23 cellular contexts compared by ENCODE assay signal in the genomic region with DNA sequence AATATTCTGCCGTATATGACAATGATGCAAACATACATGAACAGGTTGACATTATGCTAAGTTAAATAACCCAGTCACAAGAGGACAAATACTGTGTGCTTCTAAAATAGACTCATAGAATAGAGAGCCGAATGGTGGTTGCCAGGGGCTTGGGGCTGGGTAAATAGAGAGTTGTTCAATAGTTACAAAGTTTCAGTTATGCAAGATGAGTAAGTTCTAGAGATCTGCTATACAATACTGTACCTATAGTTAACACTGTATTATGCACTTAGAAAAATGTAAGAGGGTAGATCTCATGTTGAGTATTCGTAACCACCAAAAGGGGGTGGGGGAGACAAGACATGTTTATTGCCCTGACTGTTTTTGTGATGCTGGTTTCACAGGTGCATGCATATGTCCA.
DNase-seq lines count a peak whose midpoint lies in the region; ATAC-seq lines count a peak whose summit lies in the region.
"Had no signal": no experiment of that assay in that cellular context is flagged by ENCODE, and none has a peak within 500 bp of the region (broad histone marks: within the 10 kb centered on the region; RNA-seq: fewer than 3 reads in every experiment).

No MANE protein-coding gene starts in this region.

- no peak overlapping the region for H3K9ac ChIP-seq in GM23248
- H3K9ac ChIP-seq: SK-N-SH had no signal

- no peaks in the 10 kb centered on the region for H3K9me3 ChIP-seq in GM23248 (ENCODE audit: low read depth)

- H3K79me2 ChIP-seq in GM23248 (ENCODE audit: insufficient read depth), result no peaks in the 10 kb centered on the region

- no peak overlapping the region for H2AFZ ChIP-seq in GM23248
- H2AFZ ChIP-seq: GM23338 had no signal

- no peak overlapping the region for H3K4me2 ChIP-seq in GM23248 (ENCODE audit: unreplicated experiment)
- H3K4me2 ChIP-seq: GM23338, SK-N-SH had no signal

- H3K27ac Mint-ChIP-seq in stimulated activated naive CD8-positive, alpha-beta T cell treated with anti-CD3 and anti-CD28 coated beads, Interleukin-15, amount 100 ng/mL, for 72 hours, result no peak overlapping the region
- H3K27ac Mint-ChIP-seq: GM23338, H9, T-helper 17 cell had no signal

- H3K36me3 ChIP-seq in GM23248 (ENCODE audit: low read depth), result no peaks in the 10 kb centered on the region

- H3K27me3 Mint-ChIP-seq in stimulated activated naive CD8-positive, alpha-beta T cell treated with anti-CD3 and anti-CD28 coated beads, Interleukin-15, amount 100 ng/mL, for 72 hours, result no peaks in the 10 kb centered on the region
- H3K27me3 Mint-ChIP-seq: T-helper 17 cell had no signal

- ATAC-seq in stimulated activated naive CD8-positive, alpha-beta T cell treated with anti-CD3 and anti-CD28 coated beads, Interleukin-15, amount 100 ng/mL, for 72 hours, result peak; percentile 39
- ATAC-seq in stimulated activated naive CD8-positive, alpha-beta T cell treated with anti-CD3 and anti-CD28 coated beads, Interleukin-15, Interleukin-2, amounts not matched to agents 100 U/mL and 50 U/mL, for 24 hours, result no peak
- ATAC-seq in HG02870 (IDR thresholded peaks at IDR 0.05; ENCODE audit: unreplicated experiment) (peak; percentile 77), HG03354 (IDR thresholded peaks at IDR 0.05; ENCODE audit: poor library complexity, severe bottlenecking, unreplicated experiment) (peak; percentile 66), GM18517 (IDR thresholded peaks at IDR 0.05; ENCODE audit: unreplicated experiment) (no peak)
- ATAC-seq: GM23338, K562, PC-3, T-helper 17 cell had no signal

- peaks cover 6% of the 10 kb centered on the region; the same call in 1 of the 2 replicates for H3F3A ChIP-seq in GM23248 (ENCODE audit: insufficient read depth)

- H3K4me1 Mint-ChIP-seq in stimulated activated naive CD8-positive, alpha-beta T cell treated with anti-CD3 and anti-CD28 coated beads, Interleukin-15, amount 100 ng/mL, for 72 hours, result no peaks in the 10 kb centered on the region
- H3K4me1 Mint-ChIP-seq: T-helper 17 cell had no signal

- peaks cover 7% of the 10 kb centered on the region; the same call in 1 of the 2 replicates for H3K4me1 ChIP-seq in GM23248 (ENCODE audit: insufficient read depth)

- in situ Hi-C loops in GM23248 (cut with MboI), result no loop called here

- H4K20me1 ChIP-seq in GM23248 (ENCODE audit: insufficient read depth), result no peaks in the 10 kb centered on the region

- no peak overlapping the region for H3K27ac ChIP-seq in GM23248

- no peaks in the 10 kb centered on the region for H3K27me3 ChIP-seq in GM23248 (replicated peaks; ENCODE audit: insufficient read depth)

- DNase-seq in stimulated activated naive CD8-positive, alpha-beta T cell treated with anti-CD3 and anti-CD28 coated beads, Interleukin-15, amount 100 ng/mL, for 72 hours, result no peak
- DNase-seq in stimulated activated naive CD8-positive, alpha-beta T cell treated with anti-CD3 and anti-CD28 coated beads, Interleukin-15, Interleukin-2, amounts not matched to agents 100 U/mL and 50 U/mL, for 24 hours, result no peak
- DNase-seq in GM23248, result no peak
- DNase-seq in activated CD4-positive, alpha-beta T cell treated with anti-CD3 and anti-CD28 coated beads for 1 hour, result no peak
- DNase-seq: DMS153; H9; MV-4-11; NCI-H1105; NCI-H1436 treated with DMSO at 0.1 percent for 48 hours; NCI-H187 treated with DMSO at 0.1 percent for 48 hours; NCI-H2171 treated with DMSO at 0.1 percent for 48 hours; NCI-H345; NCI-H524; NCI-H774; NK-92 treated with Interleukin-12 subunit alpha and Interleukin-12 subunit beta, amount 100 ng/mL, for 24 hours; PC-3; SK-N-SH; T-helper 17 cell had no signal

- no peaks in the 10 kb centered on the region for H3K9me2 ChIP-seq in GM23248 (ENCODE audit: insufficient read depth)
- H3K9me2 ChIP-seq: SK-N-SH had no signal

- WGBS in GM23248 (ENCODE audit: low coverage in 1 of 2, low lambda C conversion rate in 2 of 2, missing lambda C conversion rate in 2 of 2), 2 experiments, result 93 to 94% methylated on average over 3 of the region's 3 CpGs

- no peaks in the 10 kb centered on the region for H3K9me3 Mint-ChIP-seq in stimulated activated naive CD8-positive, alpha-beta T cell treated with anti-CD3 and anti-CD28 coated beads, Interleukin-15, amount 100 ng/mL, for 72 hours

- H3K4me3 Mint-ChIP-seq in stimulated activated naive CD8-positive, alpha-beta T cell treated with anti-CD3 and anti-CD28 coated beads, Interleukin-15, amount 100 ng/mL, for 72 hours, result no peak overlapping the region
- H3K4me3 Mint-ChIP-seq: GM23338, H9, T-helper 17 cell had no signal

- no peak overlapping the region for H3K4me3 ChIP-seq in GM23248
- H3K4me3 ChIP-seq: GM23338, K562 had no signal

Comparison
In these comparisons a context has a peak if more than half of its experiments do, and no peak if none do; other contexts are left out.
1. ATAC-seq: peak in stimulated activated naive CD8-positive, alpha-beta T cell treated with anti-CD3 and anti-CD28 coated beads, Interleukin-15, amount 100 ng/mL, for 72 hours (single experiment), HG02870 (single experiment) and HG03354 (single experiment); none in stimulated activated naive CD8-positive, alpha-beta T cell treated with anti-CD3 and anti-CD28 coated beads, Interleukin-15, Interleukin-2, amounts not matched to agents 100 U/mL and 50 U/mL, for 24 hours (single experiment) and GM18517 (single experiment).